Comparison of ENCODE assay signal across 19 cellular contexts in genomic region chr9:128713411-128713780, GRCh38.
"Had no signal": no experiment of that assay in that cellular context is flagged by ENCODE, and none has a peak within 500 bp of the region (broad histone marks: within the 10 kb centered on the region; RNA-seq: fewer than 3 reads in every experiment).

No MANE protein-coding gene starts in this region.

- H3K9me3 ChIP-seq: esophagus muscularis mucosa, gastrocnemius medialis, prostate gland, right lobe of liver, stomach, transverse colon, uterus had no signal

- H3K36me3 ChIP-seq: gastrocnemius medialis, prostate gland, right lobe of liver, transverse colon, uterus had no signal

- H3K27ac ChIP-seq: esophagus muscularis mucosa, gastrocnemius medialis, prostate gland, right lobe of liver, stomach, transverse colon, uterus had no signal

- ATAC-seq: gastrocnemius medialis; stimulated activated memory B cell treated with anti-CD40 and anti-IgM and Interleukin-4, amounts not matched to agents 10 μg/mL and 1 μg/mL and 100 μg/mL, for 72 hours; WTC11 had no signal

- H3K27me3 ChIP-seq: esophagus muscularis mucosa, gastrocnemius medialis, right lobe of liver, stomach, transverse colon, uterus had no signal

- H3K4me3 ChIP-seq: esophagus muscularis mucosa, gastrocnemius medialis, lung, prostate gland, right lobe of liver, smooth muscle cell, stomach, transverse colon, uterus had no signal

- H3K4me1 ChIP-seq: esophagus muscularis mucosa, gastrocnemius medialis, prostate gland, right lobe of liver, stomach, transverse colon, uterus had no signal

- DNase-seq: activated gamma-delta T cell treated with Interleukin-2 at 50 U/mL for 16 hours; activated T-cell treated with anti-CD3 and anti-CD28 coated beads, Interleukin-2, amount 50 U/mL, for 1 hour; amygdala; effector CD8-positive, alpha-beta T cell; gastrocnemius medialis; hypothalamus; naive B cell; stimulated activated CD4-positive, alpha-beta T cell treated with anti-CD3 and anti-CD28 coated beads, Interleukin-15, amount 100 ng/mL, for 24 hours; stomach; T1000; transverse colon; uterus had no signal
